Comparison of ENCODE assay signal across 8 cellular contexts in the genomic region with DNA sequence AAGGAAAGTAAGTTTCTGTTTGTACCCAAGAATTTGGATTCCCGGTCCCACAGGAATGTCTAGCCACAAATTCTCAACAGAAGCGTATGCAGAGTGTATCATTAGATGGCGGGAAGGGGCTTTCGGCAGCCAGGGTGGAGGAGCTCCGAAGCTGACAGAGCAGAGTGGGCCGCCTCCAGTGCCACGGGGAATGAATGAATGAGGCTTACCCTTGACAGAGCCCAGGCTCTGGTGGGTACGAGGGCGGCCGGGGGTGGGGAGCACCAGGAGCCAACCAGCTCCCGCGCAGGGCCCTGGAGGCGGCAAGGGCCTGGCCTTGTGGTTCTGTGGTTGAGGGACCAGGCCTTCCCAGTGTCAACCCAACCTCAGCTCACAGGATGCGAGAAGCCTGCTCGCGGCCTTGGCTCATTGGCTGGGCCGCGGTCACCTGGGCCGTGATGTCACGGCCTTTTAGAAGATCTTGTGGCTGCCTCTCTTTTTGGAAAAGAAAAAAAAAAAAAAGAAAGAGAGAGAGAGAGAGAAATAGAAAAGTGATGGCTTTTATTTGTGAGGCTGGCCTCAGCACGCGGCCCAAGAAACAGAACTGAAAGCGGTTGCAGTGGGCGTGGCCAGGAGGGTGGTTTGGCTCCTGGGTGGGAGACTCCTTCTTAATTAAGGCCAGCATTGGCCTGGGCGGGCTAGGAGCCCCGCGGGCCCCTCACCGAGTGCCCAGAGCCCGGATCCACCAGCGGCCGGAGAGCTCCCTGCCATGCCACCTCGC. TPM values are rescaled to one million over a fixed set of nuclear protein-coding genes. Genes with fewer than 3 reads are reported as not detected.
DNase-seq lines count a peak whose midpoint lies in the region; ATAC-seq and TF ChIP-seq lines count a peak whose summit lies in the region.

No MANE protein-coding gene starts in this region.

- H3K4me3 ChIP-seq in GM08714 (ENCODE audit: low read length) = peak overlapping the region; percentile 70
- H3K4me3 ChIP-seq in MM.1S (ENCODE audit: low read length) = peak overlapping the region; percentile 52
- no peak overlapping the region for H3K4me3 ChIP-seq in mesendoderm (ENCODE audit: low read length)

- peak overlapping the region; percentile 62 for H3K9ac ChIP-seq in MM.1S (ENCODE audit: low read length)
- no peak overlapping the region for H3K9ac ChIP-seq in mesendoderm (ENCODE audit: low read length)

- H3K79me1 ChIP-seq in mesendoderm (ENCODE audit: low read length) = no peaks in the 10 kb centered on the region

- POLR2A ChIA-PET in HEK293T (lab: Yijun Ruan, JAX) = no interaction called here

- peak overlapping the region; percentile 72 for H2AFZ ChIP-seq in MM.1S (ENCODE audit: low read length)

- peaks cover 19% of the 10 kb centered on the region for H3K4me1 ChIP-seq in MM.1S (ENCODE audit: low read length)
- no peaks in the 10 kb centered on the region for H3K4me1 ChIP-seq in mesendoderm (ENCODE audit: control insufficient read depth, low read depth, low read length)

- no peak overlapping the region for H2BK120ac ChIP-seq in mesendoderm (ENCODE audit: low read depth, low read length)

- no peak overlapping the region for H2BK15ac ChIP-seq in mesendoderm (replicated peaks; ENCODE audit: low read depth)

- DNase-seq in MM.1S (peak; percentile 95), mesendoderm (peak; percentile 36), stromal cell of bone marrow (ENCODE audit: low read depth) (peak; percentile 72), HEK293T (ENCODE audit: extremely low spot score) (no peak), SHP77 treated with DMSO at 0.1 percent for 48 hours (lab: John Stamatoyannopoulos, UW) (no peak)
- DNase-seq in activated T-cell treated with anti-CD3 and anti-CD28 coated beads, Interleukin-2, amount 50 U/mL, for 1 hour = peak; percentile 84

- H3K27me3 ChIP-seq in MM.1S (replicated peaks; ENCODE audit: insufficient read depth, low read length) (peaks cover 4% of the 10 kb centered on the region; the same call in 1 of the 2 replicates), mesendoderm (ENCODE audit: insufficient read depth, low read length, poor library complexity) (no peaks in the 10 kb centered on the region)

- no peak overlapping the region for H3K56ac ChIP-seq in mesendoderm (ENCODE audit: low read length)

- WGBS in mesendoderm (ENCODE audit: extremely low coverage, insufficient coverage, low lambda C conversion rate) = no CpG with 5 or more reads among the region's 32 CpGs

- H2AK5ac ChIP-seq in mesendoderm (ENCODE audit: low read length) = no peak overlapping the region

- ATAC-seq in GM21723 (IDR thresholded peaks at IDR 0.05; ENCODE audit: unreplicated experiment) = peak; percentile 76

- no peaks in the 10 kb centered on the region for H3K36me3 ChIP-seq in MM.1S (replicated peaks; ENCODE audit: insufficient read depth, low read length)
- H3K36me3 ChIP-seq in mesendoderm (ENCODE audit: control insufficient read depth, insufficient read depth, low read length) = no peaks in the 10 kb centered on the region

- CTCF ChIA-PET in HEK293T (lab: Yijun Ruan, JAX) = no interaction called here

- H3F3A ChIP-seq in MM.1S (ENCODE audit: insufficient read depth, low read length) = peaks cover 14% of the 10 kb centered on the region

- TF ChIP-seq CTCF in MM.1S (IDR thresholded peaks at IDR 0.05; ENCODE audit: low read length) = no peak

- H4K8ac ChIP-seq in mesendoderm (ENCODE audit: low read depth, low read length) = no peak overlapping the region

- peak overlapping the region; percentile 87 for H3K4me2 ChIP-seq in MM.1S (ENCODE audit: low read depth, low read length)
- no peak overlapping the region for H3K4me2 ChIP-seq in mesendoderm (ENCODE audit: low read length)

- H3K23ac ChIP-seq in mesendoderm (ENCODE audit: low read length) = no peak overlapping the region

- peak overlapping the region; percentile 87 for H3K27ac ChIP-seq in MM.1S (ENCODE audit: low read length)
- no peak overlapping the region for H3K27ac ChIP-seq in mesendoderm (ENCODE audit: low read depth, low read length)

- no peak overlapping the region for H2BK5ac ChIP-seq in mesendoderm (ENCODE audit: low read length)

- H4K20me1 ChIP-seq in MM.1S (ENCODE audit: insufficient read depth, low read length) = no peaks in the 10 kb centered on the region

- no peak overlapping the region for H4K5ac ChIP-seq in mesendoderm (ENCODE audit: low read length)

- no peaks in the 10 kb centered on the region for H3K9me2 ChIP-seq in MM.1S (replicated peaks; ENCODE audit: insufficient read depth, low read length)

- no peaks in the 10 kb centered on the region for H3K79me2 ChIP-seq in MM.1S (ENCODE audit: low read length)
- no peaks in the 10 kb centered on the region for H3K79me2 ChIP-seq in mesendoderm (ENCODE audit: control insufficient read depth, insufficient read depth, low read length)

- no peak overlapping the region for H3K4ac ChIP-seq in mesendoderm (ENCODE audit: low read depth, low read length)

- no peaks in the 10 kb centered on the region for H3K9me3 ChIP-seq in MM.1S (replicated peaks; ENCODE audit: insufficient read depth, low read length)

- no peak overlapping the region for H3K18ac ChIP-seq in mesendoderm (ENCODE audit: low read length)

TF ChIP-seq in HEK293T, 16 proteins besides CTCF, POLR2A, EP300 and RAD21:
- TF ChIP-seq, protein P1, sequence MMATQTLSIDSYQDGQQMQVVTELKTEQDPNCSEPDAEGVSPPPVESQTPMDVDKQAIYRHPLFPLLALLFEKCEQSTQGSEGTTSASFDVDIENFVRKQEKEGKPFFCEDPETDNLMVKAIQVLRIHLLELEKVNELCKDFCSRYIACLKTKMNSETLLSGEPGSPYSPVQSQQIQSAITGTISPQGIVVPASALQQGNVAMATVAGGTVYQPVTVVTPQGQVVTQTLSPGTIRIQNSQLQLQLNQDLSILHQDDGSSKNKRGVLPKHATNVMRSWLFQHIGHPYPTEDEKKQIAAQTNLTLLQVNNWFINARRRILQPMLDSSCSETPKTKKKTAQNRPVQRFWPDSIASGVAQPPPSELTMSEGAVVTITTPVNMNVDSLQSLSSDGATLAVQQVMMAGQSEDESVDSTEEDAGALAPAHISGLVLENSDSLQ (IDR thresholded peaks at IDR 0.05) = no peak
- TF ChIP-seq HDGF (IDR thresholded peaks at IDR 0.05; ENCODE audit: borderline replicate concordance) = no peak
- no peak for TF ChIP-seq NFRKB (IDR thresholded peaks at IDR 0.05)
- TF ChIP-seq TARDBP (IDR thresholded peaks at IDR 0.05) = no peak

RNA-seq across cellular contexts. Expression of a gene that starts 34.9 kb away (rescaled TPM):
- 0.53 TPM for polyA plus RNA-seq in mesendoderm (2013, experiment 1 of 2)
- 0.67 TPM for polyA plus RNA-seq in mesendoderm (2013, experiment 2 of 2)

Comparison
In these comparisons a context has a peak if more than half of its experiments do, and no peak if none do; other contexts are left out.
1. DNase-seq: peak in MM.1S (single experiment), activated T-cell treated with anti-CD3 and anti-CD28 coated beads, Interleukin-2, amount 50 U/mL, for 1 hour (single experiment), mesendoderm (single experiment) and stromal cell of bone marrow (single experiment); none in HEK293T (single experiment) and SHP77 treated with DMSO at 0.1 percent for 48 hours (single experiment).